In the genomic region with DNA sequence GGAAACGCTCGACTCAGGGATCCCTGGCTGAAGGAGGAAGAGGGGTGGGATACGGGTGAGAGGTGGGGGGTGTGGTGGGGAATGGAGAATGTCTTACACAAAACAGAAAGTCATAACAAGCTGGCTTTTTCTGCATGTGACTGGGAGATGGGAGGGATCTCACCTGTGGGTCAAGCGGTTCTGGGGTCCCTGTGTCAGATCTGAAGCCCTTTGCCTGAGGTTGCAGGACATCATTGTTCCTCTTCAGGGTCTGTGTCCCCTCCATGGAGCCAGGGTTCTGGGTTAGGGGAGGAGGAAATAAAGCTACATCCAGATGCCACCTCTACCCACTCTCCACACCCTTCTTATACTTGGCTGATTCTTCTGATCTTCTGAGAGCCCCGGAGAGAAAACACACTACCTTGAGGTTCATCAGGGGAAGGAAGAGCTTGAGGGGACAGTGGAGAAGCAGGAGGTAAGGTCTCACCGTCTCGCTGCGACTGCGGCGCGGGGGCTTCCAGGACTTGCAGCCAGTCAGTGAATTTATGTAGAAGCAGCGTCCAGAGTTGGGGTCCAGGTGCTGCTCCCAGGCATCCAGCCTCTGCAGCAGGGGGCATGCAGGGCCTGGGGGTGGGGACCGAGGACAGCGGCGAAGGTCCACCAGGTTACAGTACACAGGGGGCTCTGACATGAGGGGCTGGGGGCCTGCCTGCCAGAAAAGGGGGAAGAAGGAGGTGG, we compare ENCODE assay signal across 8 cellular contexts. TPM values are rescaled to one million over a fixed set of nuclear protein-coding genes. Genes with fewer than 3 reads are reported as not detected.
DNase-seq lines count a peak whose midpoint lies in the region; ATAC-seq and TF ChIP-seq lines count a peak whose summit lies in the region.
"Had no signal": no experiment of that assay in that cellular context is flagged by ENCODE, and none has a peak within 500 bp of the region (broad histone marks: within the 10 kb centered on the region; RNA-seq: fewer than 3 reads in every experiment).

No MANE protein-coding gene starts in this region.

- H3K27ac ChIP-seq in left ventricle myocardium inferior (replicated peaks) (peak overlapping the region; percentile 41), esophagus (ENCODE audit: low read depth in 2 of 2, low read length in 1 of 2) (peak overlapping the region; percentile 29 to 37), upper lobe of left lung (peak overlapping the region; percentile 75 to 90 (median 82))
- H3K27ac ChIP-seq: C4-2B, PC-9 had no signal

- TF ChIP-seq CTCF in left ventricle myocardium inferior (IDR thresholded peaks at IDR 0.05; ENCODE audit: borderline replicate concordance) (no peak), upper lobe of left lung (IDR thresholded peaks at IDR 0.05) (no peak)

- peak overlapping the region; percentile 64 for H3K4me3 ChIP-seq in left ventricle myocardium inferior
- H3K4me3 ChIP-seq in esophagus (ENCODE audit: low read depth in 1 of 2, low read length in 2 of 2) = peak overlapping the region; percentile 5 to 27
- peak overlapping the region in 3 of 4 donors; percentile 40 to 54 (median 50) for H3K4me3 ChIP-seq in upper lobe of left lung
- H3K4me3 ChIP-seq: PC-9 had no signal

- H3K9me3 ChIP-seq in left ventricle myocardium inferior (replicated peaks) (no peaks in the 10 kb centered on the region), esophagus (ENCODE audit: control insufficient read depth in 2 of 2, insufficient read depth in 1 of 2, low read depth in 1 of 2, low read length in 1 of 2) (no peaks in the 10 kb centered on the region), upper lobe of left lung (no peaks in the 10 kb centered on the region)

- H3K4me1 ChIP-seq in left ventricle myocardium inferior (peaks cover 20% of the 10 kb centered on the region), esophagus (ENCODE audit: control insufficient read depth in 2 of 2, insufficient read depth in 2 of 2, low read length in 1 of 2) (peaks cover 4 to 19% of the 10 kb centered on the region in 2 donors), upper lobe of left lung (peaks cover 16 to 37% (median 25%) of the 10 kb centered on the region in 4 donors)

- H3K36me3 ChIP-seq in left ventricle myocardium inferior (no peaks in the 10 kb centered on the region), esophagus (ENCODE audit: control insufficient read depth in 2 of 2, insufficient read depth in 2 of 2, low read length in 1 of 2) (no peaks in the 10 kb centered on the region), upper lobe of left lung (peaks cover 0 to 3% (median 0%) of the 10 kb centered on the region in 4 donors)

- no peak for ATAC-seq in Right ventricle myocardium superior (ENCODE audit: poor library complexity)
- no peak for ATAC-seq in upper lobe of left lung (ENCODE audit: low FRiP score in 2 of 2)
- no peak for ATAC-seq in HG02973 (IDR thresholded peaks at IDR 0.05; ENCODE audit: unreplicated experiment)

- TF ChIP-seq POLR2A in upper lobe of left lung (IDR thresholded peaks at IDR 0.05) = no peak

- intact Hi-C loops in left ventricle myocardium inferior (cut with micrococcal nuclease) = no loop called here
- intact Hi-C loops in Right ventricle myocardium superior (cut with DNase I) = loop anchor here (10.0 kb wide), 1 partner anchor 148 kb away; no protein-coding TSS in a partner anchor

- TF ChIP-seq EP300 in upper lobe of left lung (IDR thresholded peaks at IDR 0.05) = no peak

- DNase-seq in left ventricle myocardium inferior (no peak), Right ventricle myocardium superior (no peak), upper lobe of left lung (no peak), ureter (ENCODE audit: low spot score) (no peak)
- DNase-seq: PC-9 had no signal

- 73 to 74% methylated on average over 15 of the region's 15 CpGs for WGBS in esophagus, 2 donors
- WGBS in upper lobe of left lung, 2 donors = 55 to 57% methylated on average over 15 of the region's 15 CpGs

- H3K27me3 ChIP-seq in left ventricle myocardium inferior (ENCODE audit: low read depth) (peaks cover 99% of the 10 kb centered on the region), esophagus (ENCODE audit: control insufficient read depth in 1 of 2, insufficient read depth in 2 of 2, low read length in 2 of 2) (peaks cover 0 to 11% of the 10 kb centered on the region in 2 donors), upper lobe of left lung (peaks cover 0 to 24% (median 6%) of the 10 kb centered on the region in 4 donors)

RNA-seq across cellular contexts. Expression of a gene that starts 2.5 kb away (rescaled TPM):
- total RNA-seq in left ventricle myocardium inferior = 4.2 TPM
- 4.1 TPM for total RNA-seq in Right ventricle myocardium superior
- 1 to 10 TPM; 4.3 to 9.2 TPM for polyA plus RNA-seq in esophagus
- 100 to 1,000 TPM in 1 of 6 donors, 10 to 100 TPM in 5; 29.2 to 131 (median 43.7) TPM for total RNA-seq in upper lobe of left lung
- total RNA-seq in ureter = 10.0 TPM
- total RNA-seq: PC-9 had no signal

RNA-seq across cellular contexts. Expression of a gene that starts 10.7 kb away (rescaled TPM):
- total RNA-seq in left ventricle myocardium inferior = 73.1 TPM
- total RNA-seq in Right ventricle myocardium superior = 63.5 TPM
- polyA plus RNA-seq in esophagus = 100 to 1,000 TPM in 1 of 2 donors, 10 to 100 TPM in 1; 74.4 to 106 TPM
- 100 to 1,000 TPM in 3 of 6 donors, 10 to 100 TPM in 3; 73.9 to 189 (median 101) TPM for total RNA-seq in upper lobe of left lung
- total RNA-seq in ureter = 327 TPM

RNA-seq across cellular contexts. Expression of a gene that starts 17.6 kb away (rescaled TPM):
- total RNA-seq in left ventricle myocardium inferior (0.93 TPM), Right ventricle myocardium superior (0.56 TPM), upper lobe of left lung (1 to 10 TPM in 2 of 6 donors, under 1 TPM in 2, not detected in 2; 0.69 to 3.0 (median 1.5) TPM), ureter (4.2 TPM)
- polyA plus RNA-seq in esophagus = under 1 TPM; 0.16 to 0.28 TPM
- total RNA-seq: PC-9 had no signal

RNA-seq across cellular contexts. Expression of a gene that starts 22.0 kb away (rescaled TPM):
- not detected for total RNA-seq in left ventricle myocardium inferior
- not detected for total RNA-seq in Right ventricle myocardium superior
- under 1 TPM in 1 of 2 donors, not detected in 1; 0.01 TPM for polyA plus RNA-seq in esophagus
- under 1 TPM in 1 of 6 donors, not detected in 5; 0.11 TPM for total RNA-seq in upper lobe of left lung
- 0.23 TPM for total RNA-seq in ureter

RNA-seq across cellular contexts. Expression of a gene that starts 42.6 kb away (rescaled TPM):
- total RNA-seq in left ventricle myocardium inferior (not detected), Right ventricle myocardium superior (not detected), upper lobe of left lung (not detected), ureter (not detected)
- polyA plus RNA-seq in esophagus = under 1 TPM in 1 of 2 donors, not detected in 1; 0.01 TPM
